1 cellular context compared by ENCODE assay signal in the genomic region with DNA sequence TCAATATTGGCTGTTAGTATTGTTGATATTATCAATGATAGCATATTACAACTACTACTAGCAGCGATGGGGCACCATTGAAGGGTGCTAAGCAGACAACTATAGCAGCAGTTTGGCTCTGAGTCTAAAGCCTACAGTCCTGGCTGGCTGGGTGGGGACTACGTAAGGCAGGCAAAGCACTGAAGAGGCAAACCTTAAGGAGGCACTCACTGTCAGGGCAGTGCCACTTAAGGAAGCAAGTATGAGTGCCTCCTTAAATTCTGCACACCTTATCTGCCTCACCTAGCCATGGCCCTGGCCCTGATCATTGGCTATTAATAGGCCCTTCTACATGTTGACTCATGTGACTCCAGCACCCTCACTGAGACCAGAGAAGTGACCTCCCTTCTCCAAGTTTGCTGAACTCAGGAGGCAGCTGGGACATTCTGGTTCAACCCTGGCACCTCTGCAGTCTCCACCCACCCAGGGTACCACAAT.
TF ChIP-seq lines count a peak whose summit lies in the region.

No MANE protein-coding gene starts in this region.

TF ChIP-seq in IMR-90, 13 proteins besides CTCF, POLR2A, EP300 and RAD21 (continued from another document):
- TF ChIP-seq CEBPB (IDR thresholded peaks at IDR 0.05; ENCODE audit: low read depth, low read length) (no peak), MAZ (IDR thresholded peaks at IDR 0.05; ENCODE audit: borderline replicate concordance, low read depth, low read length) (no peak), BHLHE40 (IDR thresholded peaks at IDR 0.05; ENCODE audit: low read depth, low read length) (no peak), MXI1 (IDR thresholded peaks at IDR 0.05; ENCODE audit: borderline replicate concordance, low read depth, low read length) (no peak), MAFK (IDR thresholded peaks at IDR 0.05; ENCODE audit: low read depth, low read length) (no peak), NFE2L2 (IDR thresholded peaks at IDR 0.05; ENCODE audit: low read depth, low read length) (no peak), SMC3 (IDR thresholded peaks at IDR 0.05; ENCODE audit: low read depth, low read length) (no peak), FOS (IDR thresholded peaks at IDR 0.05; ENCODE audit: low read depth, low read length) (no peak), CHD1 (IDR thresholded peaks at IDR 0.05; ENCODE audit: low read depth, low read length) (no peak)
- TF ChIP-seq, protein P1, sequence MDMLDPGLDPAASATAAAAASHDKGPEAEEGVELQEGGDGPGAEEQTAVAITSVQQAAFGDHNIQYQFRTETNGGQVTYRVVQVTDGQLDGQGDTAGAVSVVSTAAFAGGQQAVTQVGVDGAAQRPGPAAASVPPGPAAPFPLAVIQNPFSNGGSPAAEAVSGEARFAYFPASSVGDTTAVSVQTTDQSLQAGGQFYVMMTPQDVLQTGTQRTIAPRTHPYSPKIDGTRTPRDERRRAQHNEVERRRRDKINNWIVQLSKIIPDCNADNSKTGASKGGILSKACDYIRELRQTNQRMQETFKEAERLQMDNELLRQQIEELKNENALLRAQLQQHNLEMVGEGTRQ (IDR thresholded peaks at IDR 0.05; ENCODE audit: low read depth, low read length) = no peak
